In the genomic region with DNA sequence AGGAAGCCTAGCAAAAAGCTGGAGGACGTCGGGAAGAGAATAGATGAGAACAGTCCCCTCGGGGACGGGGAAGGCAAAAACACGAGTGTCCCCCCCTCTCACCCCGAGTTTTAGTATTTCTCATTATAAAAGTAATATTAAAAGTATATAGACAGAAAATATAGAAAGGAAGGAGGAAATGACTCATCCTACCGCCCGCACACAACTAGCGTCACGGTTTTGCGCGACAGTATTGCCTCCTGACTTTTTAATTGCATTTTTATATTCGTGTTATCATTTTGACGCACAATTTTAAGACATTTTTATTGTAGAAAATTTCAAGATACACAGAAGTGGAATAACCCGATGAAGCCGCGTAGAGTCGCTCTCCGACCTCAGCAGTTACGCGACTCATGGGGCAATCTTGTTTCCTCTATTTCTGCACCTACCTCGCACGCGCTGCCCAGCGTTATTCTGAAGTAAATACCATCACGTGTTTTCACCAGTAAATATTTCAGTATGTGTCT, we compare ENCODE assay signal across 7 cellular contexts. TPM values are rescaled to one million over a fixed set of nuclear protein-coding genes. Genes with fewer than 3 reads are reported as not detected.
DNase-seq lines count a peak whose midpoint lies in the region; ATAC-seq and TF ChIP-seq lines count a peak whose summit lies in the region.

No MANE protein-coding gene starts in this region.

- peak; percentile 54 for TF ChIP-seq CTCF in GM12873 (IDR thresholded peaks at IDR 0.05; ENCODE audit: insufficient read depth, low read depth, low read length, missing control alignments)
- peak; percentile 44 for TF ChIP-seq CTCF in RWPE1 (conservative IDR thresholded peaks at IDR 0.05; ENCODE audit: low read depth)
- no peak for TF ChIP-seq CTCF in gastrocnemius medialis (IDR thresholded peaks at IDR 0.05 in 4 of 5, conservative IDR thresholded peaks at IDR 0.05 in 1 of 5)

- H3K4me3 ChIP-seq in gastrocnemius medialis: peak overlapping the region; percentile 84 to 92 (median 86)

- H3K4me1 ChIP-seq in gastrocnemius medialis: peaks cover 8 to 9% of the 10 kb centered on the region in 2 donors

- CTCF ChIA-PET in RWPE1 (lab: Yijun Ruan, JAX): interaction anchor here (0.6 kb wide), 2 partner anchors 1375 to 1766 kb away, joined by 3 to 4 read pairs; no protein-coding TSS in a partner anchor

- ATAC-seq in HG02981 (IDR thresholded peaks at IDR 0.05; ENCODE audit: unreplicated experiment): peak; percentile 16
- peak; percentile 35 for ATAC-seq in left ventricle myocardium superior
- peak; percentile 34 to 57 for ATAC-seq in gastrocnemius medialis
- ATAC-seq in GM19324 (IDR thresholded peaks at IDR 0.05; ENCODE audit: low FRiP score, unreplicated experiment): no peak

- H3K27me3 ChIP-seq in gastrocnemius medialis: no peaks in the 10 kb centered on the region

- H3K36me3 ChIP-seq in gastrocnemius medialis: peaks cover 0 to 13% of the 10 kb centered on the region in 2 donors

- POLR2A ChIA-PET in RWPE1 (lab: Yijun Ruan, JAX; ENCODE audit: low non-redundant PET): interaction anchor here (1.7 to 2.3 kb wide), 2 partner anchors 19 to 28 kb away, joined by 9 read pairs; a partner anchor contains a TSS

- intact Hi-C loops in left ventricle myocardium superior (cut with micrococcal nuclease): no loop called here
- intact Hi-C loops in gastrocnemius medialis (cut with DNase I; ENCODE audit: low total_unique reads): loop anchor here (1.0 to 10.0 kb wide), 3 partner anchors 19 to 225 kb away; a partner anchor contains a TSS

- TF ChIP-seq POLR2A in gastrocnemius medialis (IDR thresholded peaks at IDR 0.05): no peak

- in situ Hi-C loops in gastrocnemius medialis (cut with MboI; ENCODE audit: low sequenced_read_pairs in 4 of 4): no loop called here

- H3K27ac ChIP-seq in RWPE1: peak overlapping the region; percentile 92
- peak overlapping the region; percentile 88 to 96 (median 94) for H3K27ac ChIP-seq in gastrocnemius medialis

- DNase-seq in RWPE1 (ENCODE audit: low spot score): peak; percentile 40
- DNase-seq in activated naive CD8-positive, alpha-beta T cell treated with anti-CD3 and anti-CD28 coated beads, Interleukin-2, amount 50 U/mL, for 16 hours (ENCODE audit: low read depth, low spot score): peak; percentile 27
- DNase-seq in left ventricle myocardium superior: peak; percentile 50
- DNase-seq in gastrocnemius medialis: peak; percentile 35 to 67

- H3K9me3 ChIP-seq in gastrocnemius medialis: no peaks in the 10 kb centered on the region

RNA-seq across cellular contexts. Expression of a gene that starts 0.7 kb away (rescaled TPM):
- total RNA-seq in left ventricle myocardium superior (23.0 TPM), gastrocnemius medialis (10 to 100 TPM in 3 of 4 donors, 1 to 10 TPM in 1; 6.1 to 18.7 (median 14.4) TPM)

RNA-seq across cellular contexts. Expression of a gene that starts 18.9 kb away (rescaled TPM):
- total RNA-seq in left ventricle myocardium superior (15.4 TPM), gastrocnemius medialis (10 to 100 TPM; 50.5 to 96.1 (median 72.4) TPM)

RNA-seq across cellular contexts. Expression of a gene that starts 28.2 kb away (rescaled TPM):
- total RNA-seq in left ventricle myocardium superior (132 TPM), gastrocnemius medialis (100 to 1,000 TPM in 1 of 4 donors, 10 to 100 TPM in 3; 68.5 to 118 (median 82.6) TPM)

RNA-seq across cellular contexts. Expression of a gene that starts 28.5 kb away (rescaled TPM):
- total RNA-seq in left ventricle myocardium superior (26.2 TPM), gastrocnemius medialis (10 to 100 TPM; 31.3 to 42.3 (median 35.3) TPM)

Comparison
In these comparisons a context has a peak if more than half of its experiments do, and no peak if none do; other contexts are left out.
1. CTCF ChIP-seq: peak in GM12873 (single experiment) and RWPE1 (single experiment); none in gastrocnemius medialis (0 of 5).
2. Peak in every context shown above with its lines, with median percentiles within 50 percentile points of each other: DNase-seq.